In the genomic region with DNA sequence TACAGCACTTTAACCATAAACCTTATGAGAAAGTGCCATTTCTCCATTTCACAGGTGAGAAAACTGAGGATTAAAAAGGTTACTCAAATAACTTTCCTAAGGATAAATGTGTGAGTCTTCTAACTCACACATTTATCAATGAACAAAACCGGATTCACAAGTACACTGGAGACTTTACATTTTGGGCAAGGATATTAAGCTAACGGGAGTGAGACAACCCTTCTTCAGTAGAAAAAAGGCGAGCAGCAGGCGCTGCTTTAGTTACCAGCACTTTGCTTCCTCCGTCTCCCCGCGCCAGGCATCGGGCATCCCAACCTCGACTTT, we compare ENCODE assay signal across 8 cellular contexts. TPM values are rescaled to one million over a fixed set of nuclear protein-coding genes. Genes with fewer than 3 reads are reported as not detected.
DNase-seq lines count a peak whose midpoint lies in the region; ATAC-seq and TF ChIP-seq lines count a peak whose summit lies in the region.

No MANE protein-coding gene starts in this region.

- peaks cover 14% of the 10 kb centered on the region for H3K36me3 Mint-ChIP-seq in central memory CD8-positive, alpha-beta T cell (ENCODE audit: insufficient read depth)

- H3K27me3 Mint-ChIP-seq in central memory CD8-positive, alpha-beta T cell = no peaks in the 10 kb centered on the region

- no peak for ATAC-seq in left cardiac atrium
- ATAC-seq in central memory CD8-positive, alpha-beta T cell (replicated peaks; ENCODE audit: extremely low read depth, poor library complexity, severe bottlenecking) = no peak
- no peak for ATAC-seq in GM18861 (IDR thresholded peaks at IDR 0.05; ENCODE audit: unreplicated experiment)
- no peak for ATAC-seq in omental fat pad (ENCODE audit: low FRiP score)

- H3K4me3 Mint-ChIP-seq in central memory CD8-positive, alpha-beta T cell = peak overlapping the region; percentile 75

- CTCF ChIA-PET in GM10248 (lab: Yijun Ruan, JAX) = interaction anchor here (0.8 to 4.1 kb wide), 8 partner anchors 8 to 947 kb away, joined by 3 to 28 read pairs (median 7); a partner anchor contains a TSS

- intact Hi-C loops in left cardiac atrium (cut with DNase I) = loop anchor here in 1 of 2 donors (10.0 kb wide), 1 partner anchor 421 kb away; no protein-coding TSS in a partner anchor

- H3K27ac Mint-ChIP-seq in central memory CD8-positive, alpha-beta T cell (ENCODE audit: low read depth) = peak overlapping the region; percentile 60

- H3K27me3 ChIP-seq in right atrium auricular region = no peaks in the 10 kb centered on the region
- no peaks in the 10 kb centered on the region for H3K27me3 ChIP-seq in muscle layer of colon (ENCODE audit: control insufficient read depth in 1 of 2, insufficient read depth in 2 of 2, low read length in 2 of 2)

- peak overlapping the region; percentile 86 to 91 for H3K27ac ChIP-seq in right atrium auricular region
- no peak overlapping the region for H3K27ac ChIP-seq in muscle layer of colon (ENCODE audit: low read depth, low read length)

- H3K4me1 ChIP-seq in right atrium auricular region (peaks cover 0 to 14% of the 10 kb centered on the region in 2 donors), muscle layer of colon (ENCODE audit: insufficient read depth, low read length) (peaks cover 28% of the 10 kb centered on the region)

- peaks cover 5% of the 10 kb centered on the region for H3K36me3 ChIP-seq in right atrium auricular region
- H3K36me3 ChIP-seq in muscle layer of colon (ENCODE audit: insufficient read depth, low read length) = peaks cover 11% of the 10 kb centered on the region

- H3K9ac ChIP-seq in muscle layer of colon (ENCODE audit: low read length) = peak overlapping the region; percentile 12

- TF ChIP-seq CTCF in right atrium auricular region (IDR thresholded peaks at IDR 0.05) = no peak
- TF ChIP-seq CTCF in omental fat pad (IDR thresholded peaks at IDR 0.05) = no peak
- no peak for TF ChIP-seq CTCF in GM10248 (IDR thresholded peaks at IDR 0.05; ENCODE audit: control extremely low read depth, extremely low read depth, low read depth, missing control alignments)

- peaks cover 21% of the 10 kb centered on the region for H3K4me1 Mint-ChIP-seq in central memory CD8-positive, alpha-beta T cell

- H3K4me3 ChIP-seq in right atrium auricular region (peak overlapping the region; percentile 72 to 81), muscle layer of colon (ENCODE audit: low read depth in 1 of 2, low read length in 2 of 2) (peak overlapping the region in 1 of 2 donors; percentile 73)

- H3K9me3 ChIP-seq in right atrium auricular region (no peaks in the 10 kb centered on the region), muscle layer of colon (ENCODE audit: low read length) (no peaks in the 10 kb centered on the region)

- POLR2A ChIA-PET in GM10248 (lab: Yijun Ruan, JAX) = no interaction called here

- H3K9me3 Mint-ChIP-seq in central memory CD8-positive, alpha-beta T cell = no peaks in the 10 kb centered on the region

- DNase-seq in right atrium auricular region (ENCODE audit: low spot score) (no peak), left cardiac atrium (no peak), omental fat pad (ENCODE audit: low spot score) (no peak), GM10248 (ENCODE audit: extremely low spot score) (no peak)
- DNase-seq in central memory CD8-positive, alpha-beta T cell (ENCODE audit: low spot score in 2 of 2) = no peak
- DNase-seq in NK-92 treated with Interleukin-12 subunit alpha and Interleukin-12 subunit beta, amount 100 ng/mL, for 24 hours (lab: John Stamatoyannopoulos, UW) = no peak

RNA-seq across cellular contexts. Expression of a gene that starts 0.4 kb away (rescaled TPM):
- 1 to 10 TPM; 4.6 to 6.3 TPM for total RNA-seq in right atrium auricular region
- 1 to 10 TPM; 4.2 to 5.4 TPM for total RNA-seq in left cardiac atrium
- 10 to 100 TPM in 1 of 4 donors, 1 to 10 TPM in 3; 4.4 to 19.1 (median 7.0) TPM for total RNA-seq in omental fat pad
